In genomic region chr15:40925863-40926658, GRCh38 we compare ENCODE assay signal across 1 cellular context.
TF ChIP-seq lines count a peak whose summit lies in the region.

No MANE protein-coding gene starts in this region.

TF ChIP-seq in HepG2, 621 proteins besides CTCF, POLR2A, EP300 and RAD21:
- no peak for TF ChIP-seq NR2F1 (CRISPR knock-in tag; IDR thresholded peaks at IDR 0.05)
- TF ChIP-seq HNRNPUL1 (IDR thresholded peaks at IDR 0.05; ENCODE audit: low read depth, low read length) = no peak
- TF ChIP-seq TFDP2 (CRISPR knock-in tag; IDR thresholded peaks at IDR 0.05) = no peak
- TF ChIP-seq HOXA9 (CRISPR knock-in tag; IDR thresholded peaks at IDR 0.05; ENCODE audit: borderline replicate concordance) = peak; percentile 34; the same call in 1 of the 2 replicates
- no peak for TF ChIP-seq ETS1 (CRISPR knock-in tag; IDR thresholded peaks at IDR 0.05)
- TF ChIP-seq CHD2 (IDR thresholded peaks at IDR 0.05; ENCODE audit: low read depth, low read length) = no peak
- 0 out of 2 replicates have a peak, but pooled peaks have one; percentile 27 for TF ChIP-seq ZFP91 (CRISPR knock-in tag; IDR thresholded peaks at IDR 0.05; ENCODE audit: borderline replicate concordance)
- TF ChIP-seq, protein P1, sequence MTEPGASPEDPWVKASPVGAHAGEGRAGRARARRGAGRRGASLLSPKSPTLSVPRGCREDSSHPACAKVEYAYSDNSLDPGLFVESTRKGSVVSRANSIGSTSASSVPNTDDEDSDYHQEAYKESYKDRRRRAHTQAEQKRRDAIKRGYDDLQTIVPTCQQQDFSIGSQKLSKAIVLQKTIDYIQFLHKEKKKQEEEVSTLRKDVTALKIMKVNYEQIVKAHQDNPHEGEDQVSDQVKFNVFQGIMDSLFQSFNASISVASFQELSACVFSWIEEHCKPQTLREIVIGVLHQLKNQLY (CRISPR knock-in tag; IDR thresholded peaks at IDR 0.05) = no peak
- TF ChIP-seq POLR2AphosphoS5 (IDR thresholded peaks at IDR 0.05; ENCODE audit: low read depth, low read length) = no peak
- TF ChIP-seq GPBP1L1 (CRISPR knock-in tag; IDR thresholded peaks at IDR 0.05) = no peak
- TF ChIP-seq NFYB (CRISPR knock-in tag; IDR thresholded peaks at IDR 0.05) = no peak
